25 cellular contexts compared by ENCODE assay signal in genomic region chr9:71509054-71509453, GRCh38.
DNase-seq lines count a peak whose midpoint lies in the region; ATAC-seq and TF ChIP-seq lines count a peak whose summit lies in the region.
"Had no signal": no experiment of that assay in that cellular context is flagged by ENCODE, and none has a peak within 500 bp of the region (broad histone marks: within the 10 kb centered on the region; RNA-seq: fewer than 3 reads in every experiment).

No MANE protein-coding gene starts in this region.

- H3K4ac ChIP-seq in trophoblast cell (ENCODE audit: low read depth, low read length) = no peak overlapping the region

- H3K4me3 ChIP-seq in epithelial cell of proximal tubule (ENCODE audit: low read depth, low read length) (no peak overlapping the region), trophoblast cell (ENCODE audit: low read depth, low read length) (no peak overlapping the region)
- H3K4me3 ChIP-seq: esophagus muscularis mucosa, HAP-1, SJCRH30, stomach, transverse colon had no signal

- no peak overlapping the region for H4K12ac ChIP-seq in trophoblast cell (ENCODE audit: low read depth, low read length)

- H2BK5ac ChIP-seq in trophoblast cell (ENCODE audit: low read depth, low read length, poor library complexity) = no peak overlapping the region

- H3K4me1 ChIP-seq in trophoblast cell (ENCODE audit: control insufficient read depth in 1 of 2, insufficient read depth in 2 of 2, low read length in 2 of 2) = peaks cover 0 to 6% of the 10 kb centered on the region in 2 experiments
- H3K4me1 ChIP-seq: BE2C, HAP-1, SJCRH30, stomach had no signal

- H3K9me3 Mint-ChIP-seq in activated CD4-positive, alpha-beta T cell treated with anti-CD3 and anti-CD28 coated beads for 36 hours (ENCODE audit: low read depth) = no peaks in the 10 kb centered on the region
- H3K9me3 Mint-ChIP-seq: activated naive CD4-positive, alpha-beta T cell treated with anti-CD3 and anti-CD28 coated beads, Interleukin-2, amount 50 U/mL, for 72 hours; natural killer cell had no signal

- no peak overlapping the region for H3K14ac ChIP-seq in trophoblast cell (ENCODE audit: low read length)

- no peak for DNase-seq in activated CD4-positive, alpha-beta T cell treated with anti-CD3 and anti-CD28 coated beads for 36 hours
- DNase-seq in activated CD4-positive, alpha-beta T cell treated with anti-CD3 and anti-CD28 coated beads, Interleukin-2, amount 50 U/mL, for 1 hour = no peak
- DNase-seq in NCI-H226 (peak; percentile 44), epithelial cell of proximal tubule (ENCODE audit: low read depth) (peak; percentile 71), trophoblast cell (peak; percentile 54 to 77), HUDEP-2 (lab: John Stamatoyannopoulos, UW; ENCODE audit: unreplicated experiment in 76 of 76) (no peak), SK-N-DZ (ENCODE audit: low spot score) (no peak)
- DNase-seq: 8988T; activated CD4-positive, alpha-beta T cell treated with anti-CD3 and anti-CD28 coated beads for 4 hours; BE2C; cerebellar nuclear complex; EL; natural killer cell; NCI-H1092 treated with DMSO at 0.1 percent for 48 hours; NCI-H1930; NCI-H345; SJCRH30; stimulated activated CD4-positive, alpha-beta T cell treated with anti-CD3 and anti-CD28 coated beads, Interleukin-4, amount 100 ng/mL, for 4 hours; stomach; transverse colon had no signal

- no peak overlapping the region for H2BK120ac ChIP-seq in trophoblast cell (ENCODE audit: insufficient read depth, low read length, poor library complexity)

- H3K79me2 ChIP-seq in trophoblast cell (ENCODE audit: control insufficient read depth, insufficient read depth, low read length, poor library complexity) = no peaks in the 10 kb centered on the region

- ATAC-seq in activated CD4-positive, alpha-beta T cell treated with anti-CD3 and anti-CD28 coated beads for 36 hours = peak; percentile 64
- ATAC-seq in HG03135 (IDR thresholded peaks at IDR 0.05; ENCODE audit: unreplicated experiment) = no peak
- ATAC-seq: natural killer cell had no signal

- H2AK5ac ChIP-seq in trophoblast cell (ENCODE audit: low read length) = no peak overlapping the region

- POLR2A ChIA-PET in activated CD4-positive, alpha-beta T cell treated with anti-CD3 and anti-CD28 coated beads for 36 hours (lab: Charles Lee) = no interaction called here

- H4K91ac ChIP-seq in trophoblast cell (ENCODE audit: low read depth, low read length) = no peak overlapping the region

- no peaks in the 10 kb centered on the region for H3K27me3 ChIP-seq in trophoblast cell (ENCODE audit: insufficient read depth, low read length)
- H3K27me3 ChIP-seq: BE2C, esophagus muscularis mucosa, SJCRH30, stomach, transverse colon had no signal

- peaks cover 10% of the 10 kb centered on the region for H3K27me3 Mint-ChIP-seq in activated CD4-positive, alpha-beta T cell treated with anti-CD3 and anti-CD28 coated beads for 36 hours

- H3K79me1 ChIP-seq in trophoblast cell (ENCODE audit: low read length) = peaks cover 4% of the 10 kb centered on the region

- H4K8ac ChIP-seq in trophoblast cell (ENCODE audit: low read depth, low read length) = no peak overlapping the region

- TF ChIP-seq CTCF in epithelial cell of proximal tubule (conservative IDR thresholded peaks at IDR 0.05; ENCODE audit: low read depth, low read length) = no peak

- no peak overlapping the region for H3K4me3 Mint-ChIP-seq in activated CD4-positive, alpha-beta T cell treated with anti-CD3 and anti-CD28 coated beads for 36 hours
- H3K4me3 Mint-ChIP-seq: mesothelial cell of epicardium, natural killer cell had no signal

- H3K27ac ChIP-seq in trophoblast cell (ENCODE audit: low read depth, low read length) = no peak overlapping the region
- H3K27ac ChIP-seq: esophagus muscularis mucosa, SJCRH30, stomach had no signal

- no peak overlapping the region for H3K18ac ChIP-seq in trophoblast cell (ENCODE audit: low read length)

- no peaks in the 10 kb centered on the region for H3K4me1 Mint-ChIP-seq in activated CD4-positive, alpha-beta T cell treated with anti-CD3 and anti-CD28 coated beads for 36 hours
- H3K4me1 Mint-ChIP-seq: mesothelial cell of epicardium, natural killer cell had no signal

- intact Hi-C loops in activated CD4-positive, alpha-beta T cell treated with anti-CD3 and anti-CD28 coated beads for 36 hours (cut with DNase I, micrococcal nuclease) = no loop called here

- no peak overlapping the region for H3K27ac Mint-ChIP-seq in activated CD4-positive, alpha-beta T cell treated with anti-CD3 and anti-CD28 coated beads for 36 hours
- H3K27ac Mint-ChIP-seq: activated naive CD4-positive, alpha-beta T cell treated with anti-CD3 and anti-CD28 coated beads, Interleukin-2, amount 50 U/mL, for 72 hours; mesothelial cell of epicardium; natural killer cell had no signal

- H2AFZ ChIP-seq in trophoblast cell (ENCODE audit: insufficient read depth, low read length, poor library complexity) = no peak overlapping the region

- H3K36me3 Mint-ChIP-seq in activated CD4-positive, alpha-beta T cell treated with anti-CD3 and anti-CD28 coated beads for 36 hours (ENCODE audit: low read depth) = no peaks in the 10 kb centered on the region
- H3K36me3 Mint-ChIP-seq: activated naive CD4-positive, alpha-beta T cell treated with anti-CD3 and anti-CD28 coated beads, Interleukin-2, amount 50 U/mL, for 72 hours; mesothelial cell of epicardium; natural killer cell had no signal

- H3K9ac ChIP-seq in trophoblast cell (ENCODE audit: low read length) = no peak overlapping the region

- H2BK12ac ChIP-seq in trophoblast cell (ENCODE audit: low read length) = no peak overlapping the region

- H3K9me3 ChIP-seq in trophoblast cell (ENCODE audit: insufficient read depth, low read depth, low read length) = no peaks in the 10 kb centered on the region
- H3K9me3 ChIP-seq: BE2C, esophagus muscularis mucosa, HAP-1, SJCRH30, stomach, transverse colon had no signal

- no peak overlapping the region for H3K4me2 ChIP-seq in trophoblast cell (ENCODE audit: low read length)

- H3K23ac ChIP-seq in trophoblast cell (ENCODE audit: low read length) = no peak overlapping the region

- no peaks in the 10 kb centered on the region for H3K36me3 ChIP-seq in trophoblast cell (ENCODE audit: control insufficient read depth in 1 of 2, insufficient read depth in 2 of 2, low read length in 2 of 2)
- H3K36me3 ChIP-seq: BE2C, esophagus muscularis mucosa, HAP-1, SJCRH30, stomach, transverse colon had no signal

- CTCF ChIA-PET in activated CD4-positive, alpha-beta T cell treated with anti-CD3 and anti-CD28 coated beads for 36 hours (lab: Charles Lee) = interaction anchor here (1.3 kb wide), 1 partner anchor 20 kb away, joined by 3 read pairs; no protein-coding TSS in a partner anchor

Comparison
In these comparisons a context has a peak if more than half of its experiments do, and no peak if none do; other contexts are left out.
1. DNase-seq: peak in NCI-H226 (single experiment), epithelial cell of proximal tubule (single experiment) and trophoblast cell (2 of 2); none in activated CD4-positive, alpha-beta T cell treated with anti-CD3 and anti-CD28 coated beads for 36 hours (single experiment), activated CD4-positive, alpha-beta T cell treated with anti-CD3 and anti-CD28 coated beads, Interleukin-2, amount 50 U/mL, for 1 hour (single experiment), HUDEP-2 (0 of 76) and SK-N-DZ (single experiment).